ENCODE assay signal across 8 cellular contexts in the genomic region with DNA sequence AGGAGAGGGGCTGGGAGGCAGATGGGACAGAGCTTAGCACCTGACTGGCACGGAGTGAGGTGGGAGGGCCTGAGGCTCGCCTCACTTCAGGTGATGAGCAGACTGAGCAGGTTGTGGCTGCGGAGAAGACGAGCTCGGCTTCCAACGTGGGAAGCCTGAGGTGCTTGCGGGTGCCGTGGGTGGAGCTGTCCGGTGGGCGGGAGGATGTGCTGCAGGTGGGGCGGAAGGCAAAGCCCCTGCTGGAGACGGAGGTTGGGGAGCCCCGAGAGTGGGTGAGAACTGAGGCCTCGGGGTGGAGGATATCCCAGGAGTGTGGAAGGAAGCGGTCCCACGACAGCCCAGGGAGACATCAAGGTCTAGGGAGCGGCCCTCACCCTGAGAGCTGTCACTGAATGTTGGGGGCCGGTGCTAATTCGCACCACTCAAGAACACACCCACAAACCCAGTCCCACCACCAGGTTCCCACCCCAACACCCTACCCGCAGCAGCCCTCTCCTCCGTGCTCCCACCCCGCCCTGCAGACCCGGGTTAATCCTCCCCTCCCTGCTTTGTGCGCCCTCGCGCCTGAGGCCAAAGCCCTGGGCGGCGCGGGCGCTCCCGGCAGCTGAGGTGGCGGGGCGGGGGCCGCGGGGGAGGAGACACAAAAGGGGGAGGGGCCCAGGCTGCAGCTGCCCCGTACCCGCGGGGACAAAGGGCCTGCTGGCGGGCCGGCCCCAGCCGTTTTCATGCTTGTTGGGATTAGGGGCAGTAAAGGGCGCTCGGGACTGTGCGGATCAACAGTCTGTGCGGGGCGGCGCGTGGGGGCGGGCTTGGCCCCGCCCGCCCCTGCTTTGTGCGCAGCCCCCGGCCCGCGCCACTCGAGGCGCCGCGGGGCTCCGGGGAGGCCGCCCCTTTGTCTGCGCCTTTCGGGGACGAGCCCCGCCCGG. TPM values are rescaled to one million over a fixed set of nuclear protein-coding genes. Genes with fewer than 3 reads are reported as not detected.
DNase-seq lines count a peak whose midpoint lies in the region; ATAC-seq and FAIRE-seq lines count a peak whose summit lies in the region.

No MANE protein-coding gene starts in this region.

- peaks cover 20 to 21% of the 10 kb centered on the region in 2 donors for H3K4me1 Mint-ChIP-seq in natural killer cell treated with Interleukin-12 subunit alpha and Interleukin-12 subunit beta and Interleukin-15 and Interleukin-18, amount 100 ng/mL, for 72 hours (ENCODE audit: low read depth in 2 of 2)

- no peak for FAIRE-seq in urothelium cell line (lab: Jason Lieb, UNC)

- H3K36me3 Mint-ChIP-seq in natural killer cell treated with Interleukin-12 subunit alpha and Interleukin-12 subunit beta and Interleukin-15 and Interleukin-18, amount 100 ng/mL, for 72 hours: no peaks in the 10 kb centered on the region

- H3K27ac Mint-ChIP-seq in natural killer cell treated with Interleukin-12 subunit alpha and Interleukin-12 subunit beta and Interleukin-15 and Interleukin-18, amount 100 ng/mL, for 72 hours: peak overlapping the region in 1 of 2 donors; percentile 40

- peak overlapping the region; percentile 84 for H3K4me3 Mint-ChIP-seq in natural killer cell treated with Interleukin-12 subunit alpha and Interleukin-12 subunit beta and Interleukin-15 and Interleukin-18, amount 100 ng/mL, for 72 hours

- no peaks in the 10 kb centered on the region for H3K9me3 Mint-ChIP-seq in natural killer cell treated with Interleukin-12 subunit alpha and Interleukin-12 subunit beta and Interleukin-15 and Interleukin-18, amount 100 ng/mL, for 72 hours

- peak; percentile 30 for ATAC-seq in esophagus mucosa
- peak; percentile 64 to 69 for ATAC-seq in natural killer cell treated with Interleukin-12 subunit alpha and Interleukin-12 subunit beta and Interleukin-15 and Interleukin-18, amount 100 ng/mL, for 72 hours
- no peak for ATAC-seq in GM21737 (IDR thresholded peaks at IDR 0.05; ENCODE audit: unreplicated experiment)

- peak; percentile 84 for DNase-seq in DMS79 (lab: John Stamatoyannopoulos, UW)
- peak; percentile 35 to 65 for DNase-seq in NCI-H1930 (lab: John Stamatoyannopoulos, UW)
- DNase-seq in activated CD8-positive, alpha-beta memory T cell treated with anti-CD3 and anti-CD28 coated beads for 4 hours (ENCODE audit: low read depth in 2 of 2): peak; percentile 17 to 28
- no peak for DNase-seq in natural killer cell treated with Interleukin-12 subunit alpha and Interleukin-12 subunit beta and Interleukin-15 and Interleukin-18, amount 100 ng/mL, for 72 hours (ENCODE audit: low spot score)
- DNase-seq in urothelium cell line (ENCODE audit: low spot score): peak; percentile 82
- no peak for DNase-seq in RKO (ENCODE audit: low spot score)

- H3K27me3 Mint-ChIP-seq in natural killer cell treated with Interleukin-12 subunit alpha and Interleukin-12 subunit beta and Interleukin-15 and Interleukin-18, amount 100 ng/mL, for 72 hours: peaks cover 8 to 10% of the 10 kb centered on the region in 2 donors

RNA-seq across cellular contexts. Expression of gene C1orf216, which starts 11.2 kb away (rescaled TPM):
- total RNA-seq in esophagus mucosa: 1.4 TPM
- 10 to 100 TPM; 15.9 to 41.1 TPM for total RNA-seq in natural killer cell treated with Interleukin-12 subunit alpha and Interleukin-12 subunit beta and Interleukin-15 and Interleukin-18, amount 100 ng/mL, for 72 hours

Comparison
In these comparisons a context has a peak if more than half of its experiments do, and no peak if none do; other contexts are left out.
1. DNase-seq: peak in DMS79 (single experiment), NCI-H1930 (2 of 2), activated CD8-positive, alpha-beta memory T cell treated with anti-CD3 and anti-CD28 coated beads for 4 hours (2 of 2) and urothelium cell line (single experiment); none in natural killer cell treated with Interleukin-12 subunit alpha and Interleukin-12 subunit beta and Interleukin-15 and Interleukin-18, amount 100 ng/mL, for 72 hours (single experiment) and RKO (single experiment).